In genomic region chr14:69567563-69567962, GRCh38 we compare ENCODE assay signal across 37 cellular contexts. TPM values are rescaled to one million over a fixed set of nuclear protein-coding genes. Genes with fewer than 3 reads are reported as not detected.
"Had no signal": no experiment of that assay in that cellular context is flagged by ENCODE, and none has a peak within 500 bp of the region (broad histone marks: within the 10 kb centered on the region; RNA-seq: fewer than 3 reads in every experiment).

No MANE protein-coding gene starts in this region.

- FAIRE-seq: endometrium, endothelial cell of umbilical vein, TTC549 had no signal

- ATAC-seq: activated CD8-positive, alpha-beta memory T cell treated with anti-CD3 and anti-CD28 coated beads, Interleukin-2, amount 10 ng/mL, durations not matched to agents 7 days and 5 days; activated CD8-positive, alpha-beta T cell treated with anti-CD3 and anti-CD28 coated beads, Interleukin-2, amount 10 ng/mL, durations not matched to agents 7 days and 5 days; activated naive CD8-positive, alpha-beta T cell treated with anti-CD3 and anti-CD28 coated beads, Interleukin-2, amount 50 U/mL, for 24 hours; body of pancreas; gastroesophageal sphincter; heart right ventricle; WTC11 had no signal

- H3K27ac ChIP-seq: adrenal gland, body of pancreas, cardiac muscle cell, colonic mucosa, epithelial cell of prostate, esophagus squamous epithelium, gastroesophageal sphincter, heart right ventricle, VCaP had no signal

- H3K4me3 ChIP-seq: adrenal gland, body of pancreas, cardiac muscle cell, colonic mucosa, esophagus squamous epithelium, gastroesophageal sphincter, heart right ventricle had no signal

- H3K36me3 ChIP-seq: adrenal gland, cardiac muscle cell, colonic mucosa, esophagus squamous epithelium, gastroesophageal sphincter, heart right ventricle had no signal

- H3K9me3 ChIP-seq: adrenal gland, body of pancreas, colonic mucosa, esophagus squamous epithelium, gastroesophageal sphincter, heart right ventricle had no signal

- DNase-seq: activated CD4-positive, alpha-beta memory T cell treated with anti-CD3 and anti-CD28 coated beads for 36 hours; activated CD4-positive, alpha-beta T cell treated with anti-CD3 and anti-CD28 coated beads for 1 hour; activated CD4-positive, alpha-beta T cell treated with anti-CD3 and anti-CD28 coated beads for 4 hours; activated CD8-positive, alpha-beta memory T cell treated with anti-CD3 and anti-CD28 coated beads, Interleukin-2, amount 10 ng/mL, durations not matched to agents 7 days and 5 days; activated CD8-positive, alpha-beta memory T cell treated with anti-CD3 and anti-CD28 coated beads, Interleukin-2, amount 50 U/mL, for 4 hours; activated CD8-positive, alpha-beta T cell treated with anti-CD3 and anti-CD28 coated beads, Interleukin-2, amount 10 ng/mL, durations not matched to agents 7 days and 5 days; activated effector memory CD4-positive, alpha-beta T cell treated with anti-CD3 and anti-CD28 coated beads, Interleukin-2, amount 50 U/mL, for 16 hours; activated naive CD4-positive, alpha-beta T cell treated with anti-CD3 and anti-CD28 coated beads for 36 hours; activated naive CD8-positive, alpha-beta T cell treated with anti-CD3 and anti-CD28 coated beads for 36 hours; activated naive CD8-positive, alpha-beta T cell treated with anti-CD3 and anti-CD28 coated beads, Interleukin-2, amount 50 U/mL, for 24 hours; activated T-cell treated with anti-CD3 and anti-CD28 coated beads, Interleukin-2, amount 50 U/mL, for 1 hour; activated T-cell treated with anti-CD3 and anti-CD28 coated beads, Interleukin-2, amount 50 U/mL, for 48 hours; adrenal gland; amygdala; aorta; body of pancreas; central memory CD4-positive, alpha-beta T cell; cerebellar nuclear complex; colonic mucosa; effector CD8-positive, alpha-beta T cell; esophagus squamous epithelium; foreskin melanocyte; heart right ventricle; T-helper 2 cell had no signal

RNA-seq across cellular contexts. Expression of gene CCDC177, which starts 7.1 kb away (rescaled TPM):
- total RNA-seq: activated CD4-positive, alpha-beta memory T cell treated with anti-CD3 and anti-CD28 coated beads for 36 hours; activated CD8-positive, alpha-beta memory T cell treated with anti-CD3 and anti-CD28 coated beads, Interleukin-2, amount 10 ng/mL, durations not matched to agents 7 days and 5 days; activated CD8-positive, alpha-beta T cell treated with anti-CD3 and anti-CD28 coated beads, Interleukin-2, amount 10 ng/mL, durations not matched to agents 7 days and 5 days; activated naive CD4-positive, alpha-beta T cell treated with anti-CD3 and anti-CD28 coated beads for 36 hours; activated naive CD8-positive, alpha-beta T cell treated with anti-CD3 and anti-CD28 coated beads for 36 hours; activated T-helper 2 cell treated with anti-CD3 and anti-CD28 coated beads, Interferon-gamma antibody, Interleukin-2, Interleukin-4, amounts not matched to agents 10 μg/mL and 5 μg/mL and 100 μg/mL, durations not matched to agents 14 hours and 24 hours and 36 hours; aorta; body of pancreas; cardiac muscle cell; colonic mucosa; dermis microvascular lymphatic vessel endothelial cell; endothelial cell of umbilical vein; fibroblast of lung; fibroblast of villous mesenchyme; gastroesophageal sphincter; glomerular endothelial cell; heart right ventricle had no signal
- polyA plus RNA-seq: aorta, cardiac muscle cell, endothelial cell of umbilical vein, fibroblast of lung had no signal
